Comparison of ENCODE assay signal across 7 cellular contexts in genomic region chr1:168178638-168179410, GRCh38.
DNase-seq lines count a peak whose midpoint lies in the region; ATAC-seq, FAIRE-seq and TF ChIP-seq lines count a peak whose summit lies in the region.

TIPRL (plus strand) TSS chr1:168178962; CDS start chr1:168179078, 116 bp downstream.

- TF ChIP-seq CTCF in astrocyte of the spinal cord (IDR thresholded peaks at IDR 0.05; ENCODE audit: low read depth, low read length): peak; percentile 72

- DNase-seq in GM18507 (ENCODE audit: extremely low spot score, insufficient read length, low read depth) (peak; percentile 71), NCI-H2029 (lab: John Stamatoyannopoulos, UW) (peak; percentile 94), T-helper 9 cell (peak; percentile 91), astrocyte of the spinal cord (ENCODE audit: low read depth, low spot score) (peak; percentile 99), hippocampal formation (lab: John Stamatoyannopoulos, UW) (peak; percentile 92 to 93), retina (peak; percentile 98)

- peak; percentile 87 for ATAC-seq in HG02981 (IDR thresholded peaks at IDR 0.05; ENCODE audit: unreplicated experiment)

- in situ Hi-C loops in astrocyte of the spinal cord (cut with HindIII; ENCODE audit: low sequenced_read_pairs): no loop called here

- FAIRE-seq in GM18507 (lab: Jason Lieb, UNC): peak; percentile 95

- H3K4me3 ChIP-seq in astrocyte of the spinal cord (ENCODE audit: low read depth, low read length): peak within 1 kb of the TSS; percentile 99

Comparison
In these comparisons a context has a peak if more than half of its experiments do, and no peak if none do; other contexts are left out.
1. Peak in every context shown above with its lines: DNase-seq, ATAC-seq and H3K4me3 ChIP-seq.